ENCODE assay signal across 20 cellular contexts in genomic region chr4:26201119-26201518, GRCh38.
DNase-seq lines count a peak whose midpoint lies in the region; ATAC-seq and TF ChIP-seq lines count a peak whose summit lies in the region.
"Had no signal": no experiment of that assay in that cellular context is flagged by ENCODE, and none has a peak within 500 bp of the region (broad histone marks: within the 10 kb centered on the region; RNA-seq: fewer than 3 reads in every experiment).

No MANE protein-coding gene starts in this region.

- peaks cover 0 to 100% (median 0%) of the 10 kb centered on the region in 11 experiments; a peak in 3 of 22 replicates for H4K20me1 ChIP-seq in BLaER1 treated with 17β-estradiol and CSF1 and Interleukin-3, amounts not matched to agents 10 nM and 100 nM

- no peaks in the 10 kb centered on the region for H3K27me3 ChIP-seq in BLaER1 treated with 17β-estradiol and CSF1 and Interleukin-3, amounts not matched to agents 10 nM and 100 nM
- no peaks in the 10 kb centered on the region for H3K27me3 ChIP-seq in HL-60 (ENCODE audit: insufficient read depth, poor library complexity, severe bottlenecking)
- H3K27me3 ChIP-seq: testis, vagina had no signal

- peak overlapping the region in 6 of 11 experiments; percentile 17 to 58 (median 44); a peak in 12 of 22 replicates for H3K4me2 ChIP-seq in BLaER1 treated with 17β-estradiol and CSF1 and Interleukin-3, amounts not matched to agents 10 nM and 100 nM

- no peak overlapping the region for H3K4me3 ChIP-seq in BLaER1 treated with 17β-estradiol and CSF1 and Interleukin-3, amounts not matched to agents 10 nM and 100 nM
- H3K4me3 ChIP-seq in HL-60 (replicated peaks; ENCODE audit: insufficient read depth, low read length) = no peak overlapping the region
- H3K4me3 ChIP-seq: esophagus squamous epithelium, testis, vagina had no signal

- no peak overlapping the region for H3K9ac ChIP-seq in BLaER1 treated with 17β-estradiol and CSF1 and Interleukin-3, amounts not matched to agents 10 nM and 100 nM

- 0 out of 22 replicates have a peak overlapping the region, but pooled peaks of 1 of the 11 experiments have one; percentile 31 for H3K27ac ChIP-seq in BLaER1 treated with 17β-estradiol and CSF1 and Interleukin-3, amounts not matched to agents 10 nM and 100 nM
- peak overlapping the region; percentile 10; the same call in 1 of the 2 replicates for H3K27ac ChIP-seq in HL-60 (replicated peaks)
- H3K27ac ChIP-seq: esophagus squamous epithelium, testis, vagina had no signal

- peaks cover 0 to 87% (median 0%) of the 10 kb centered on the region in 11 experiments; a peak in 4 of 22 replicates for H3K36me3 ChIP-seq in BLaER1 treated with 17β-estradiol and CSF1 and Interleukin-3, amounts not matched to agents 10 nM and 100 nM
- H3K36me3 ChIP-seq: esophagus squamous epithelium, vagina had no signal

- TF ChIP-seq CTCF in HL-60 (IDR thresholded peaks at IDR 0.05; ENCODE audit: insufficient read depth, low read length) = no peak

- peaks cover 33 to 100% (median 49%) of the 10 kb centered on the region in 10 experiments for H3K4me1 ChIP-seq in BLaER1 treated with 17β-estradiol and CSF1 and Interleukin-3, amounts not matched to agents 10 nM and 100 nM
- H3K4me1 ChIP-seq: testis had no signal

- DNase-seq in HL-60 (ENCODE audit: low read depth in 1 of 2, low spot score in 1 of 2) (peak; percentile 52 to 62), SKM-1 (lab: John Stamatoyannopoulos, UW; ENCODE audit: unreplicated experiment) (peak; percentile 30), glomerular visceral epithelial cell (ENCODE audit: extremely low spot score) (peak; percentile 21), inferior parietal cortex (ENCODE audit: extremely low spot score) (no peak)
- DNase-seq: activated CD4-positive, alpha-beta T cell treated with anti-CD3 and anti-CD28 coated beads for 4 hours; activated T-cell treated with anti-CD3 and anti-CD28 coated beads, Interleukin-2, amount 50 U/mL, for 48 hours; esophagus squamous epithelium; left cardiac atrium; NCI-H1930; NCI-H774; OCI-M1; retina; stimulated activated CD4-positive, alpha-beta T cell treated with anti-CD3 and anti-CD28 coated beads, Interleukin-4, amount 100 ng/mL, for 1 hour; stimulated activated naive CD4-positive, alpha-beta T cell; testis had no signal

- peaks cover 0 to 16% (median 0%) of the 10 kb centered on the region in 11 experiments; a peak in 7 of 22 replicates for H3K9me3 ChIP-seq in BLaER1 treated with 17β-estradiol and CSF1 and Interleukin-3, amounts not matched to agents 10 nM and 100 nM (replicated peaks in 1 of 11)
- H3K9me3 ChIP-seq: esophagus squamous epithelium, testis, vagina had no signal

- ATAC-seq in HG03565 (IDR thresholded peaks at IDR 0.05; ENCODE audit: unreplicated experiment) (no peak), GM18519 (IDR thresholded peaks at IDR 0.05; ENCODE audit: low FRiP score, unreplicated experiment) (no peak)
- ATAC-seq: left cardiac atrium, Right ventricle myocardium inferior had no signal
